ENCODE assay signal across 1 cellular context in genomic region chr6:129184324-129184723, GRCh38.
TF ChIP-seq lines count a peak whose summit lies in the region.

No MANE protein-coding gene starts in this region.

TF ChIP-seq in IMR-90, 13 proteins besides CTCF, POLR2A, EP300 and RAD21 (continued from another document):
- TF ChIP-seq ELK1 (IDR thresholded peaks at IDR 0.05; ENCODE audit: borderline replicate concordance, low read depth, low read length), result no peak
